In genomic region chr9:37187713-37188439, GRCh38 we compare ENCODE assay signal across 8 cellular contexts.
A peak's percentile ranks its signal among the peaks of the same experiment; 100 is the strongest.
DNase-seq lines count a peak whose midpoint lies in the region; ATAC-seq and TF ChIP-seq lines count a peak whose summit lies in the region.

No MANE protein-coding gene starts in this region.

- no peaks in the 10 kb centered on the region for H3K27me3 Mint-ChIP-seq in chondrocyte (ENCODE audit: low read depth)

- peaks cover 31% of the 10 kb centered on the region for H3K4me1 Mint-ChIP-seq in chondrocyte (ENCODE audit: low read depth)

- H3K27ac Mint-ChIP-seq in chondrocyte (ENCODE audit: unreplicated experiment) = peak overlapping the region; percentile 37

- H3K4me3 Mint-ChIP-seq in chondrocyte (ENCODE audit: unreplicated experiment) = no peak overlapping the region

- H3K36me3 Mint-ChIP-seq in chondrocyte (ENCODE audit: low read depth) = peaks cover 8% of the 10 kb centered on the region

- TF ChIP-seq CTCF in GM12875 (IDR thresholded peaks at IDR 0.05; ENCODE audit: borderline replicate concordance, insufficient read depth, low read depth, low read length) = no peak
- no peak for TF ChIP-seq CTCF in chondrocyte (IDR thresholded peaks at IDR 0.05)

- H3K9me3 Mint-ChIP-seq in chondrocyte (ENCODE audit: low read depth) = peaks cover 5% of the 10 kb centered on the region

- H3K4me3 ChIP-seq in GM12875 (ENCODE audit: low read depth, low read length) = peak overlapping the region; percentile 26

- DNase-seq in chondrocyte (ENCODE audit: low spot score) (no peak), putamen (ENCODE audit: low spot score) (no peak), dermis blood vessel endothelial cell (no peak)
- DNase-seq in effector CD8-positive, alpha-beta T cell (lab: John Stamatoyannopoulos, UW) = no peak
- DNase-seq in activated effector memory CD4-positive, alpha-beta T cell treated with Interleukin-2 at 50 U/mL for 16 hours = no peak

- ATAC-seq in GM21390 (IDR thresholded peaks at IDR 0.05; ENCODE audit: unreplicated experiment) = peak; percentile 75
- peak; percentile 44 for ATAC-seq in HG03521 (IDR thresholded peaks at IDR 0.05; ENCODE audit: unreplicated experiment)
